In genomic region chr4:83113429-83113786, GRCh38 we compare ENCODE assay signal across 10 cellular contexts. TPM values are rescaled to one million over a fixed set of nuclear protein-coding genes. Genes with fewer than 3 reads are reported as not detected.
DNase-seq lines count a peak whose midpoint lies in the region; ATAC-seq, FAIRE-seq and TF ChIP-seq lines count a peak whose summit lies in the region.
"Had no signal": no experiment of that assay in that cellular context is flagged by ENCODE, and none has a peak within 500 bp of the region (broad histone marks: within the 10 kb centered on the region; RNA-seq: fewer than 3 reads in every experiment).

No MANE protein-coding gene starts in this region.

- H3K4me3 Mint-ChIP-seq in activated naive CD4-positive, alpha-beta T cell treated with anti-CD3 and anti-CD28 coated beads for 36 hours: peak overlapping the region; percentile 89

- H3K27ac ChIP-seq in endothelial cell of umbilical vein (ENCODE audit: insufficient read depth, low read depth, low read length): no peak overlapping the region
- peak overlapping the region; percentile 63 for H3K27ac ChIP-seq in upper lobe of right lung

- H3K36me3 Mint-ChIP-seq in activated naive CD4-positive, alpha-beta T cell treated with anti-CD3 and anti-CD28 coated beads for 36 hours (ENCODE audit: low read depth): peaks cover 10% of the 10 kb centered on the region

- H3K36me3 ChIP-seq in endothelial cell of umbilical vein (ENCODE audit: control insufficient read depth in 2 of 2, extremely low read depth in 1 of 2, insufficient read depth in 2 of 2, low read length in 2 of 2) (no peaks in the 10 kb centered on the region), upper lobe of right lung (no peaks in the 10 kb centered on the region)

- BruUV-seq in endothelial cell of umbilical vein (replicated peaks; lab: Mats Ljungman, UMichigan): no TSS peak

- CTCF ChIA-PET in activated naive CD4-positive, alpha-beta T cell treated with anti-CD3 and anti-CD28 coated beads for 36 hours (lab: Charles Lee): interaction anchor here (0.7 to 5.6 kb wide), 10 partner anchors 15 to 170 kb away, joined by 3 to 26 read pairs (median 6); partner anchors contain the start of gene COQ2
- CTCF ChIA-PET in endothelial cell of umbilical vein (lab: Charles Lee): interaction anchor here (1.2 to 2.2 kb wide), 5 partner anchors 8 to 147 kb away, joined by 3 to 10 read pairs (median 6); partner anchors contain the start of gene COPS4

- no peaks in the 10 kb centered on the region for H3K79me2 ChIP-seq in endothelial cell of umbilical vein (ENCODE audit: control insufficient read depth, insufficient read depth, low read length)

- peaks cover 29% of the 10 kb centered on the region for H3K4me1 Mint-ChIP-seq in activated naive CD4-positive, alpha-beta T cell treated with anti-CD3 and anti-CD28 coated beads for 36 hours (ENCODE audit: low read depth)

- dilution Hi-C loops in endothelial cell of umbilical vein (cut with MboI; ENCODE audit: extremely low pct_ligation_motif_present, low sequenced_read_pairs): no loop called here

- H3K27me3 Mint-ChIP-seq in activated naive CD4-positive, alpha-beta T cell treated with anti-CD3 and anti-CD28 coated beads for 36 hours (ENCODE audit: low read depth): no peaks in the 10 kb centered on the region

- FAIRE-seq in endothelial cell of umbilical vein (lab: Jason Lieb, UNC): no peak

- no peaks in the 10 kb centered on the region for H3K9me1 ChIP-seq in endothelial cell of umbilical vein (replicated peaks; ENCODE audit: control insufficient read depth, extremely low read depth, insufficient read depth, low read length)

- no peaks in the 10 kb centered on the region for H4K20me1 ChIP-seq in endothelial cell of umbilical vein (replicated peaks; ENCODE audit: control insufficient read depth, extremely low read depth, insufficient read depth, low read length)

- H3K9me3 Mint-ChIP-seq in activated naive CD4-positive, alpha-beta T cell treated with anti-CD3 and anti-CD28 coated beads for 36 hours: no peaks in the 10 kb centered on the region

- peak overlapping the region; percentile 98 for H3K27ac Mint-ChIP-seq in activated naive CD4-positive, alpha-beta T cell treated with anti-CD3 and anti-CD28 coated beads for 36 hours

- peak; percentile 28 for DNase-seq in activated naive CD4-positive, alpha-beta T cell treated with anti-CD3 and anti-CD28 coated beads for 36 hours
- DNase-seq in activated naive CD4-positive, alpha-beta T cell treated with anti-CD3 and anti-CD28 coated beads, Interleukin-2, amount 50 U/mL, for 16 hours: no peak
- DNase-seq in RPMI7951 (ENCODE audit: low read depth): peak; percentile 64
- no peak for DNase-seq in endothelial cell of umbilical vein (ENCODE audit: low read depth, low spot score)
- DNase-seq in upper lobe of right lung: no peak
- no peak for DNase-seq in DMS79 treated with DMSO at 0.1 percent for 48 hours (lab: John Stamatoyannopoulos, UW)
- DNase-seq in globus pallidus (ENCODE audit: low spot score): no peak
- DNase-seq: left cardiac atrium, NCI-H2171 treated with DMSO at 0.1 percent for 48 hours had no signal

- ATAC-seq in upper lobe of right lung (no peak), GM21390 (IDR thresholded peaks at IDR 0.05; ENCODE audit: unreplicated experiment) (no peak)
- ATAC-seq: left cardiac atrium had no signal

- no peaks in the 10 kb centered on the region for H3K27me3 ChIP-seq in endothelial cell of umbilical vein (ENCODE audit: control insufficient read depth in 2 of 2, insufficient read depth in 2 of 2, low read length in 2 of 2)
- H3K27me3 ChIP-seq in upper lobe of right lung: no peaks in the 10 kb centered on the region

- H3K4me3 ChIP-seq in endothelial cell of umbilical vein (replicated peaks in 1 of 3; ENCODE audit: insufficient read depth in 1 of 3, low read depth in 1 of 3, low read length in 3 of 3): no peak overlapping the region
- H3K4me3 ChIP-seq in upper lobe of right lung: peak overlapping the region; percentile 32

- TF ChIP-seq CTCF in endothelial cell of umbilical vein (IDR thresholded peaks at IDR 0.05; ENCODE audit: extremely low read depth in 1 of 2, insufficient read depth in 1 of 2, low read depth in 1 of 2, low read length in 2 of 2): no peak
- no peak for TF ChIP-seq CTCF in upper lobe of right lung (IDR thresholded peaks at IDR 0.05)

- TF ChIP-seq POLR2A in endothelial cell of umbilical vein (IDR thresholded peaks at IDR 0.05; ENCODE audit: low read depth, low read length): no peak

- H3K9ac ChIP-seq in endothelial cell of umbilical vein (replicated peaks; ENCODE audit: extremely low read depth, insufficient read depth, low read length): no peak overlapping the region

- H2AFZ ChIP-seq in endothelial cell of umbilical vein (ENCODE audit: low read depth, low read length): peak overlapping the region; percentile 52

- H3K4me1 ChIP-seq in endothelial cell of umbilical vein (ENCODE audit: control insufficient read depth, extremely low read depth, insufficient read depth, low read length) (peaks cover 13% of the 10 kb centered on the region), upper lobe of right lung (peaks cover 8% of the 10 kb centered on the region)

- no peak overlapping the region for H3K4me2 ChIP-seq in endothelial cell of umbilical vein (ENCODE audit: insufficient read depth, low read length)

- H3K9me3 ChIP-seq in endothelial cell of umbilical vein (replicated peaks; ENCODE audit: control insufficient read depth, insufficient read depth, low read length) (no peaks in the 10 kb centered on the region), upper lobe of right lung (no peaks in the 10 kb centered on the region)

- intact Hi-C loops in activated naive CD4-positive, alpha-beta T cell treated with anti-CD3 and anti-CD28 coated beads for 36 hours (cut with micrococcal nuclease): loop anchor here (2.0 to 10.0 kb wide), 2 partner anchors 685 to 1471 kb away; partner anchors contain the start of gene CDS1
- intact Hi-C loops in endothelial cell of umbilical vein (cut with micrococcal nuclease) (no loop called here), upper lobe of right lung (cut with DNase I) (no loop called here)

- POLR2A ChIA-PET in endothelial cell of umbilical vein (lab: Charles Lee): no interaction called here

TF ChIP-seq in endothelial cell of umbilical vein, 7 proteins besides CTCF, POLR2A, EP300 and RAD21:
- no peak for TF ChIP-seq MAX (IDR thresholded peaks at IDR 0.05; ENCODE audit: insufficient read depth, insufficient read length)
- no peak for TF ChIP-seq EZH2 (IDR thresholded peaks at IDR 0.05; ENCODE audit: borderline replicate concordance, low read depth, low read length, severe bottlenecking)
- TF ChIP-seq POLR2AphosphoS5 (IDR thresholded peaks at IDR 0.05; ENCODE audit: insufficient read depth, low read depth, low read length): no peak
- no peak for TF ChIP-seq GATA2 (IDR thresholded peaks at IDR 0.05; ENCODE audit: insufficient read depth, insufficient read length, low read depth, low read length)
- no peak for TF ChIP-seq MYC (IDR thresholded peaks at IDR 0.05; ENCODE audit: low read depth, low read length)

RNA-seq across cellular contexts. Expression of gene PLAC8, which starts 1.1 kb away (rescaled TPM):
- total RNA-seq in activated naive CD4-positive, alpha-beta T cell treated with anti-CD3 and anti-CD28 coated beads for 36 hours: 10 to 100 TPM; 62.0 to 62.3 TPM
- 0.39 and 0.96 TPM in 2 replicates for total RNA-seq in RPMI7951 (2014; rRNA removed; shearing (Covaris generic))
- 5.7 and 12.1 TPM in 2 replicates for total RNA-seq in endothelial cell of umbilical vein
- 4.1 and 4.9 TPM in 2 replicates for polyA plus RNA-seq in endothelial cell of umbilical vein
- 3.9 and 4.1 TPM in 2 replicates for polyA plus RNA-seq in endothelial cell of umbilical vein (2011; cell fraction: cytosol; rRNA removed)
- polyA plus RNA-seq in endothelial cell of umbilical vein (2011; cell fraction: nucleus; rRNA removed): 1.9 and 2.1 TPM in 2 replicates
- polyA plus RNA-seq in endothelial cell of umbilical vein (2012): 8.0 and 14.5 TPM in 2 replicates
- polyA minus RNA-seq in endothelial cell of umbilical vein: 3.0 and 5.9 TPM in 2 replicates
- polyA minus RNA-seq in endothelial cell of umbilical vein (2011; cell fraction: cytosol; rRNA and poly(A)+ RNA removed): 8.1 TPM
- polyA minus RNA-seq in endothelial cell of umbilical vein (2011; cell fraction: nucleus; rRNA and poly(A)+ RNA removed): 1.2 and 1.3 TPM in 2 replicates
- total RNA-seq in upper lobe of right lung: 81.7 TPM

Comparison
In these comparisons a context has a peak if more than half of its experiments do, and no peak if none do; other contexts are left out.
1. DNase-seq: peak in activated naive CD4-positive, alpha-beta T cell treated with anti-CD3 and anti-CD28 coated beads for 36 hours (single experiment) and RPMI7951 (single experiment); none in activated naive CD4-positive, alpha-beta T cell treated with anti-CD3 and anti-CD28 coated beads, Interleukin-2, amount 50 U/mL, for 16 hours (single experiment), endothelial cell of umbilical vein (single experiment), upper lobe of right lung (single experiment), DMS79 treated with DMSO at 0.1 percent for 48 hours (single experiment) and globus pallidus (single experiment).